Comparison of ENCODE assay signal across 18 cellular contexts in the genomic region with DNA sequence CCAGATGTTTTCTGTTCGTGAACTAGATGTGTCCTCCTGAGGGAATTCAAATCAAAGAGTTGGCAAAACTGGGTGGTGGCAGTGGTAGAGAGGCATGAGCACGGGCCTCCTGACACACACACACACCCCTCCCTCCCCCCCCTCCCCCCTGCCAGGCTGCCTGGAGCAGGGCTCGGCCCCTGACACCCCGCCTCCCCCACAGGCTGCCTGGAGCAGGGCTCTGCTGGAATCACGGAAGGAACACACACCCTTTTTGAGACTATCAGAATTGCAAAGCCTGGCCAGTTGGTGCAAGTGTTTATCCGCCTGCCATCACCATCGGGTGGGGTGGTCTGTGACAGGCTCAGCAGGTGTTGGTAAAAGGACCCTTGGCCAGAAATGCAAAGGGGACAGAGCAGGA. TPM values are rescaled to one million over a fixed set of nuclear protein-coding genes. Genes with fewer than 3 reads are reported as not detected.
DNase-seq lines count a peak whose midpoint lies in the region; ATAC-seq and TF ChIP-seq lines count a peak whose summit lies in the region.
"Had no signal": no experiment of that assay in that cellular context is flagged by ENCODE, and none has a peak within 500 bp of the region (broad histone marks: within the 10 kb centered on the region; RNA-seq: fewer than 3 reads in every experiment).

No MANE protein-coding gene starts in this region.

- H3K27me3 ChIP-seq in Caco-2 (replicated peaks; ENCODE audit: control insufficient read depth, insufficient read depth, low read length) (no peaks in the 10 kb centered on the region), dorsolateral prefrontal cortex (no peaks in the 10 kb centered on the region), neural progenitor cell (no peaks in the 10 kb centered on the region)
- H3K27me3 ChIP-seq in naive thymus-derived CD4-positive, alpha-beta T cell (ENCODE audit: control insufficient read depth in 2 of 2, insufficient read depth in 2 of 2, low read length in 2 of 2) = no peaks in the 10 kb centered on the region
- H3K27me3 ChIP-seq: SJCRH30 had no signal

- no peaks in the 10 kb centered on the region for H3K9me3 Mint-ChIP-seq in Caco-2 (ENCODE audit: unreplicated experiment)
- H3K9me3 Mint-ChIP-seq in neural progenitor cell = no peaks in the 10 kb centered on the region
- no peaks in the 10 kb centered on the region for H3K9me3 Mint-ChIP-seq in naive thymus-derived CD4-positive, alpha-beta T cell
- H3K9me3 Mint-ChIP-seq: CD4-positive, CD25-positive, alpha-beta regulatory T cell had no signal

- DNase-seq in AG10803 (ENCODE audit: low read depth) = peak; percentile 3
- DNase-seq in Caco-2 = no peak
- no peak for DNase-seq in dorsolateral prefrontal cortex
- no peak for DNase-seq in neural progenitor cell (ENCODE audit: low spot score)
- DNase-seq in GOT3 (lab: John Stamatoyannopoulos, UW) = no peak
- no peak for DNase-seq in naive thymus-derived CD4-positive, alpha-beta T cell
- DNase-seq: AML-193; Calu3; CD4-positive, CD25-positive, alpha-beta regulatory T cell; HCEC 1CT; KG1; NCI-H1417 treated with DMSO at 0.1 percent for 48 hours; NCI-H2029; NCI-H2171 treated with DMSO at 0.1 percent for 48 hours; NCI-H748 treated with DMSO at 0.1 percent for 48 hours; OCI-M1 had no signal

- TF ChIP-seq CTCF in AG10803 (conservative IDR thresholded peaks at IDR 0.05; ENCODE audit: low read length) = no peak
- TF ChIP-seq CTCF in Caco-2 (IDR thresholded peaks at IDR 0.05; ENCODE audit: insufficient read depth in 1 of 2, low read depth in 1 of 2, low read length in 1 of 2, severe bottlenecking in 1 of 2, unreplicated experiment in 1 of 2) = no peak
- no peak for TF ChIP-seq CTCF in dorsolateral prefrontal cortex (IDR thresholded peaks at IDR 0.05 in 54 of 56, conservative IDR thresholded peaks at IDR 0.05 in 2 of 56; ENCODE audit: low read depth in 1 of 56, partially characterized antibody in 56 of 56)
- TF ChIP-seq CTCF in neural progenitor cell (IDR thresholded peaks at IDR 0.05) = no peak

- H3K9ac ChIP-seq in neural progenitor cell = no peak overlapping the region

- intact Hi-C loops in Caco-2 (cut with micrococcal nuclease; ENCODE audit: unreplicated experiment) (no loop called here), dorsolateral prefrontal cortex (cut with DNase I) (loop anchor here in 1 of 2 donors (5.0 to 10.0 kb wide), 2 partner anchors 58 to 531 kb away; partner anchors contain the start of gene FAM120B)
- intact Hi-C loops in naive thymus-derived CD4-positive, alpha-beta T cell (cut with micrococcal nuclease) = no loop called here

- H3K4me3 Mint-ChIP-seq in Caco-2 (ENCODE audit: unreplicated experiment) (no peak overlapping the region), neural progenitor cell (no peak overlapping the region)
- H3K4me3 Mint-ChIP-seq in naive thymus-derived CD4-positive, alpha-beta T cell = no peak overlapping the region
- H3K4me3 Mint-ChIP-seq: CD4-positive, CD25-positive, alpha-beta regulatory T cell had no signal

- H3K27ac Mint-ChIP-seq in Caco-2 (ENCODE audit: unreplicated experiment) = peak overlapping the region; percentile 66
- H3K27ac Mint-ChIP-seq in neural progenitor cell = peak overlapping the region; percentile 76
- H3K27ac Mint-ChIP-seq in naive thymus-derived CD4-positive, alpha-beta T cell = no peak overlapping the region

- no peak for ATAC-seq in HG02840 (IDR thresholded peaks at IDR 0.05; ENCODE audit: low FRiP score, unreplicated experiment)
- ATAC-seq in naive thymus-derived CD4-positive, alpha-beta T cell = no peak

- H4K20me1 ChIP-seq in neural progenitor cell (ENCODE audit: low read depth) = no peaks in the 10 kb centered on the region

- H3K79me2 ChIP-seq in neural progenitor cell (ENCODE audit: low read depth) = no peaks in the 10 kb centered on the region

- peaks cover 18% of the 10 kb centered on the region for H3K4me1 Mint-ChIP-seq in Caco-2 (ENCODE audit: low read depth, unreplicated experiment)
- H3K4me1 Mint-ChIP-seq in neural progenitor cell = peaks cover 9% of the 10 kb centered on the region
- H3K4me1 Mint-ChIP-seq in naive thymus-derived CD4-positive, alpha-beta T cell = peaks cover 0 to 9% (median 5%) of the 10 kb centered on the region in 7 donors

- no peak overlapping the region for H3K4me2 ChIP-seq in neural progenitor cell

- BruUV-seq in Caco-2 (replicated peaks; lab: Mats Ljungman, UMichigan) = no TSS peak

- no peaks in the 10 kb centered on the region for H3F3A ChIP-seq in neural progenitor cell (ENCODE audit: low read depth)

- CTCF ChIA-PET in Caco-2 (lab: Charles Lee) = no interaction called here
- CTCF ChIA-PET in naive thymus-derived CD4-positive, alpha-beta T cell (lab: Charles Lee) = no interaction called here

- H2AFZ ChIP-seq in neural progenitor cell (replicated peaks) = no peak overlapping the region

- H3K27me3 Mint-ChIP-seq in Caco-2 (ENCODE audit: insufficient read depth, unreplicated experiment) (no peaks in the 10 kb centered on the region), neural progenitor cell (ENCODE audit: insufficient read depth, low read depth) (peaks cover 2% of the 10 kb centered on the region)
- no peaks in the 10 kb centered on the region for H3K27me3 Mint-ChIP-seq in naive thymus-derived CD4-positive, alpha-beta T cell
- H3K27me3 Mint-ChIP-seq: CD4-positive, CD25-positive, alpha-beta regulatory T cell had no signal

- H3K4me1 ChIP-seq in Caco-2 (peaks cover 31% of the 10 kb centered on the region), neural progenitor cell (no peaks in the 10 kb centered on the region)
- H3K4me1 ChIP-seq in naive thymus-derived CD4-positive, alpha-beta T cell (ENCODE audit: control insufficient read depth in 2 of 2, insufficient read depth in 2 of 2, low read length in 2 of 2) = no peaks in the 10 kb centered on the region
- H3K4me1 ChIP-seq: SJCRH30 had no signal

- no peak overlapping the region for H3K4me3 ChIP-seq in AG10803 (ENCODE audit: low read length)
- no peak overlapping the region for H3K4me3 ChIP-seq in Caco-2 (ENCODE audit: low read depth, low read length)
- H3K4me3 ChIP-seq in dorsolateral prefrontal cortex = no peak overlapping the region
- no peak overlapping the region for H3K4me3 ChIP-seq in neural progenitor cell
- no peak overlapping the region for H3K4me3 ChIP-seq in naive thymus-derived CD4-positive, alpha-beta T cell (ENCODE audit: low read length)
- H3K4me3 ChIP-seq: SJCRH30 had no signal

- POLR2A ChIA-PET in Caco-2 (lab: Charles Lee) = no interaction called here
- POLR2A ChIA-PET in naive thymus-derived CD4-positive, alpha-beta T cell (lab: Charles Lee) = no interaction called here

- H3K27ac ChIP-seq in dorsolateral prefrontal cortex (peak overlapping the region in 47 of 59 donors; percentile 3 to 77 (median 57)), neural progenitor cell (no peak overlapping the region)
- no peak overlapping the region for H3K27ac ChIP-seq in naive thymus-derived CD4-positive, alpha-beta T cell (ENCODE audit: low read depth, low read length)
- H3K27ac ChIP-seq: SJCRH30 had no signal

- H3K36me3 Mint-ChIP-seq in Caco-2 (ENCODE audit: insufficient read depth, unreplicated experiment) (peaks cover 15% of the 10 kb centered on the region), neural progenitor cell (peaks cover 19% of the 10 kb centered on the region)
- peaks cover 5 to 46% (median 14%) of the 10 kb centered on the region in 5 donors for H3K36me3 Mint-ChIP-seq in naive thymus-derived CD4-positive, alpha-beta T cell

- peaks cover 2% of the 10 kb centered on the region for H3K36me3 ChIP-seq in Caco-2 (ENCODE audit: control insufficient read depth, insufficient read depth, low read length)
- H3K36me3 ChIP-seq in neural progenitor cell = no peaks in the 10 kb centered on the region
- H3K36me3 ChIP-seq in naive thymus-derived CD4-positive, alpha-beta T cell (ENCODE audit: control insufficient read depth in 2 of 3, insufficient read depth in 3 of 3, low read length in 3 of 3) = peaks cover 0 to 74% (median 0%) of the 10 kb centered on the region in 3 experiments

- H3K9me3 ChIP-seq in Caco-2 (no peaks in the 10 kb centered on the region), neural progenitor cell (ENCODE audit: low read depth) (no peaks in the 10 kb centered on the region)
- no peaks in the 10 kb centered on the region for H3K9me3 ChIP-seq in naive thymus-derived CD4-positive, alpha-beta T cell (ENCODE audit: control insufficient read depth in 2 of 3, low read length in 3 of 3)
- H3K9me3 ChIP-seq: SJCRH30 had no signal

RNA-seq across cellular contexts. Expression of gene FAM120B, which starts 59.0 kb away (rescaled TPM):
- total RNA-seq in Caco-2 (2022) (20.9 and 21.0 TPM in 2 replicates), dorsolateral prefrontal cortex (10 to 100 TPM; 37.3 to 72.0 (median 55.7) TPM), neural progenitor cell (ENCODE audit: low replicate concordance) (19.7 and 20.3 TPM in 2 replicates)
- 10 to 100 TPM; 27.2 to 53.4 (median 35.5) TPM for total RNA-seq in naive thymus-derived CD4-positive, alpha-beta T cell
- 10 to 100 TPM; 31.0 to 49.3 TPM for polyA plus RNA-seq in naive thymus-derived CD4-positive, alpha-beta T cell

Comparison
In these comparisons a context has a peak if more than half of its experiments do, and no peak if none do; other contexts are left out.
1. H3K27ac Mint-ChIP-seq: peak in Caco-2 (single experiment) and neural progenitor cell (single experiment); none in naive thymus-derived CD4-positive, alpha-beta T cell (0 of 9).
2. H3K27ac ChIP-seq: peak in dorsolateral prefrontal cortex (47 of 59); none in neural progenitor cell (single experiment) and naive thymus-derived CD4-positive, alpha-beta T cell (single experiment).